8 cellular contexts compared by ENCODE assay signal in genomic region chr17:37650419-37651003, GRCh38. TPM values are rescaled to one million over a fixed set of nuclear protein-coding genes. Genes with fewer than 3 reads are reported as not detected.
DNase-seq lines count a peak whose midpoint lies in the region; ATAC-seq, FAIRE-seq and TF ChIP-seq lines count a peak whose summit lies in the region.

No MANE protein-coding gene starts in this region.

- no peaks in the 10 kb centered on the region for H3K36me3 Mint-ChIP-seq in astrocyte (ENCODE audit: low read depth, unreplicated experiment)
- peaks cover 12% of the 10 kb centered on the region for H3K36me3 Mint-ChIP-seq in T-helper 17 cell (ENCODE audit: low read depth)

- no peaks in the 10 kb centered on the region for H3K9me2 ChIP-seq in DOHH2 (replicated peaks; ENCODE audit: control insufficient read depth, low read length)

- H3F3A ChIP-seq in DOHH2 (ENCODE audit: control insufficient read depth, insufficient read depth): no peaks in the 10 kb centered on the region

- H3K27ac ChIP-seq in DOHH2 (ENCODE audit: low read depth, low read length): no peak overlapping the region
- H3K27ac ChIP-seq in astrocyte (ENCODE audit: low read depth, low read length): no peak overlapping the region

- H3K27me3 Mint-ChIP-seq in astrocyte (ENCODE audit: low read depth, unreplicated experiment) (peaks cover 4% of the 10 kb centered on the region), T-helper 17 cell (peaks cover 72% of the 10 kb centered on the region)

- ATAC-seq in left lobe of liver (peak; percentile 97), GM19023 (IDR thresholded peaks at IDR 0.05; ENCODE audit: unreplicated experiment) (no peak), T-helper 17 cell (no peak)

- H3K4me1 Mint-ChIP-seq in astrocyte (ENCODE audit: low read depth, unreplicated experiment) (peaks cover 15% of the 10 kb centered on the region), T-helper 17 cell (peaks cover 7% of the 10 kb centered on the region)

- H3K9me3 ChIP-seq in DOHH2 (ENCODE audit: control insufficient read depth, insufficient read depth, low read length): no peaks in the 10 kb centered on the region
- no peaks in the 10 kb centered on the region for H3K9me3 ChIP-seq in astrocyte (ENCODE audit: insufficient read depth, low read depth, low read length)
- H3K9me3 ChIP-seq in T-helper 17 cell (ENCODE audit: control insufficient read depth, low read length, poor library complexity, severe bottlenecking): no peaks in the 10 kb centered on the region

- H4K20me1 ChIP-seq in DOHH2 (ENCODE audit: control insufficient read depth, insufficient read depth, low read depth, low read length): no peaks in the 10 kb centered on the region
- H4K20me1 ChIP-seq in astrocyte (ENCODE audit: insufficient read depth, low read length): no peaks in the 10 kb centered on the region

- peak; percentile 50 for TF ChIP-seq CTCF in DOHH2 (IDR thresholded peaks at IDR 0.05; ENCODE audit: low read depth, low read length, poor library complexity, severe bottlenecking)
- TF ChIP-seq CTCF in astrocyte (IDR thresholded peaks at IDR 0.05; ENCODE audit: insufficient read depth, low read depth, low read length): peak; percentile 58

- DNase-seq in LHCN-M2 (ENCODE audit: low read depth) (peak; percentile 56), astrocyte (ENCODE audit: low read depth) (no peak), left lobe of liver (ENCODE audit: low spot score) (peak; percentile 55), T-helper 17 cell (no peak), LoVo (ENCODE audit: low spot score) (no peak)
- no peak for DNase-seq in stimulated activated CD4-positive, alpha-beta T cell treated with anti-CD3 and anti-CD28 coated beads, Interleukin-2, amount 100 ng/mL, for 24 hours

- H3K4me2 ChIP-seq in DOHH2 (ENCODE audit: low read length) (no peak overlapping the region), astrocyte (ENCODE audit: low read length) (no peak overlapping the region)

- H3K27me3 ChIP-seq in DOHH2 (ENCODE audit: control insufficient read depth, low read length): peaks cover 56% of the 10 kb centered on the region
- no peaks in the 10 kb centered on the region for H3K27me3 ChIP-seq in astrocyte (ENCODE audit: insufficient read depth, low read length)

- H3K4me3 ChIP-seq in DOHH2 (ENCODE audit: low read length) (no peak overlapping the region), astrocyte (ENCODE audit: insufficient read depth, low read depth, low read length) (no peak overlapping the region)

- H3K4me1 ChIP-seq in DOHH2 (ENCODE audit: control insufficient read depth, low read length) (no peaks in the 10 kb centered on the region), astrocyte (ENCODE audit: insufficient read depth, low read length) (peaks cover 13% of the 10 kb centered on the region)

- H3K9ac ChIP-seq in astrocyte (ENCODE audit: low read length): no peak overlapping the region

- no peak for FAIRE-seq in astrocyte (lab: Jason Lieb, UNC)

- no peak overlapping the region for H3K4me3 Mint-ChIP-seq in astrocyte (ENCODE audit: unreplicated experiment)
- H3K4me3 Mint-ChIP-seq in T-helper 17 cell: no peak overlapping the region

- H3K79me2 ChIP-seq in DOHH2 (ENCODE audit: control insufficient read depth, low read length) (no peaks in the 10 kb centered on the region), astrocyte (ENCODE audit: insufficient read depth, low read length) (no peaks in the 10 kb centered on the region)

- H2AFZ ChIP-seq in astrocyte (ENCODE audit: low read depth, low read length): no peak overlapping the region

- H3K27ac Mint-ChIP-seq in astrocyte (ENCODE audit: unreplicated experiment) (no peak overlapping the region), T-helper 17 cell (no peak overlapping the region)

- H3K36me3 ChIP-seq in DOHH2 (ENCODE audit: control insufficient read depth, low read length) (no peaks in the 10 kb centered on the region), astrocyte (ENCODE audit: insufficient read depth, low read length) (no peaks in the 10 kb centered on the region)

- no peaks in the 10 kb centered on the region for H3K9me3 Mint-ChIP-seq in astrocyte (ENCODE audit: unreplicated experiment)

RNA-seq across cellular contexts. Expression of gene DDX52, which starts 7.3 kb away (rescaled TPM):
- 20.1 and 24.1 TPM in 2 replicates for total RNA-seq in LHCN-M2 (2014; rRNA removed)
- polyA plus RNA-seq in LHCN-M2 (2012): 8.0 TPM
- 52.2 and 55.1 TPM in 2 replicates for total RNA-seq in astrocyte
- total RNA-seq in left lobe of liver: 10.1 TPM
- 10 to 100 TPM; 23.2 to 31.7 TPM for total RNA-seq in T-helper 17 cell

RNA-seq across cellular contexts. Expression of gene SYNRG, which starts 41.3 kb away (rescaled TPM):
- total RNA-seq in LHCN-M2 (2014; rRNA removed): 7.6 and 12.2 TPM in 2 replicates
- 10.4 TPM for polyA plus RNA-seq in LHCN-M2 (2012)
- total RNA-seq in astrocyte: 31.1 and 31.3 TPM in 2 replicates
- total RNA-seq in left lobe of liver: 15.7 TPM
- total RNA-seq in T-helper 17 cell: 10 to 100 TPM; 76.2 to 91.9 TPM

Comparison
In these comparisons a context has a peak if more than half of its experiments do, and no peak if none do; other contexts are left out.
1. DNase-seq: peak in LHCN-M2 (single experiment) and left lobe of liver (single experiment); none in astrocyte (single experiment), stimulated activated CD4-positive, alpha-beta T cell treated with anti-CD3 and anti-CD28 coated beads, Interleukin-2, amount 100 ng/mL, for 24 hours (0 of 2), T-helper 17 cell (0 of 3) and LoVo (single experiment).